ENCODE assay signal across 19 cellular contexts in genomic region chr11:116600930-116601329, GRCh38.
"Had no signal": no experiment of that assay in that cellular context is flagged by ENCODE, and none has a peak within 500 bp of the region (broad histone marks: within the 10 kb centered on the region; RNA-seq: fewer than 3 reads in every experiment).

No MANE protein-coding gene starts in this region.

- H3K36me3 ChIP-seq: gastrocnemius medialis, right atrium auricular region, tibial nerve had no signal

- H3K9me3 Mint-ChIP-seq: activated CD4-positive, alpha-beta memory T cell treated with anti-CD3 and anti-CD28 coated beads for 36 hours; activated naive CD4-positive, alpha-beta T cell treated with anti-CD3 and anti-CD28 coated beads for 36 hours; neural crest cell; T-helper 1 cell treated with Interleukin-12 subunit alpha and Interleukin-12 subunit beta and Interleukin-4 antibody, amounts not matched to agents 30 μg/mL and 1 μg/mL, for 36 hours had no signal

- H3K36me3 Mint-ChIP-seq: activated CD4-positive, alpha-beta memory T cell treated with anti-CD3 and anti-CD28 coated beads for 36 hours; brain; naive B cell had no signal

- H3K27me3 Mint-ChIP-seq: activated CD4-positive, alpha-beta memory T cell treated with anti-CD3 and anti-CD28 coated beads for 36 hours had no signal

- H3K4me1 ChIP-seq: gastrocnemius medialis, tibial nerve had no signal

- H3K9me3 ChIP-seq: gastrocnemius medialis, mucosa of descending colon, right atrium auricular region, tibial nerve had no signal

- H3K4me1 Mint-ChIP-seq: activated CD4-positive, alpha-beta T cell treated with anti-CD3 and anti-CD28 coated beads for 36 hours; naive B cell had no signal

- H3K27me3 ChIP-seq: gastrocnemius medialis, right atrium auricular region, tibial nerve had no signal

- H3K27ac Mint-ChIP-seq: activated CD4-positive, alpha-beta memory T cell treated with anti-CD3 and anti-CD28 coated beads for 36 hours; activated CD4-positive, alpha-beta T cell treated with anti-CD3 and anti-CD28 coated beads for 36 hours; activated naive CD4-positive, alpha-beta T cell treated with anti-CD3 and anti-CD28 coated beads for 36 hours; naive B cell; progenitor cell of endocrine pancreas; T-helper 1 cell treated with Interleukin-12 subunit alpha and Interleukin-12 subunit beta and Interleukin-4 antibody, amounts not matched to agents 30 μg/mL and 1 μg/mL, for 36 hours had no signal

- H3K27ac ChIP-seq: gastrocnemius medialis, right atrium auricular region, skin epidermis, tibial nerve had no signal

- DNase-seq: activated CD4-positive, alpha-beta memory T cell treated with anti-CD3 and anti-CD28 coated beads for 36 hours; activated CD4-positive, alpha-beta T cell treated with anti-CD3 and anti-CD28 coated beads for 36 hours; activated naive CD4-positive, alpha-beta T cell treated with anti-CD3 and anti-CD28 coated beads for 36 hours; activated T-cell treated with anti-CD3 and anti-CD28 coated beads for 4 hours; central memory CD4-positive, alpha-beta T cell; gastrocnemius medialis; kidney; mucosa of descending colon; naive B cell; stimulated activated naive CD8-positive, alpha-beta T cell treated with anti-CD3 and anti-CD28 coated beads, Interleukin-15, Interleukin-2, amounts not matched to agents 100 U/mL and 50 U/mL, for 24 hours; substantia nigra had no signal

- ATAC-seq: activated CD4-positive, alpha-beta T cell treated with anti-CD3 and anti-CD28 coated beads for 36 hours; gastrocnemius medialis; left lobe of liver; mucosa of descending colon; stimulated activated naive CD8-positive, alpha-beta T cell treated with anti-CD3 and anti-CD28 coated beads, Interleukin-15, Interleukin-2, amounts not matched to agents 100 U/mL and 50 U/mL, for 24 hours had no signal

- H3K4me3 Mint-ChIP-seq: activated CD4-positive, alpha-beta memory T cell treated with anti-CD3 and anti-CD28 coated beads for 36 hours; activated CD4-positive, alpha-beta T cell treated with anti-CD3 and anti-CD28 coated beads for 36 hours; activated naive CD4-positive, alpha-beta T cell treated with anti-CD3 and anti-CD28 coated beads for 36 hours; brain; naive B cell; neural crest cell; T-helper 1 cell treated with Interleukin-12 subunit alpha and Interleukin-12 subunit beta and Interleukin-4 antibody, amounts not matched to agents 30 μg/mL and 1 μg/mL, for 36 hours had no signal

- H3K4me3 ChIP-seq: gastrocnemius medialis, mucosa of descending colon, right atrium auricular region, skin epidermis, tibial nerve had no signal
